Comparison of ENCODE assay signal across 18 cellular contexts in genomic region chr16:74305978-74306784, GRCh38. TPM values are rescaled to one million over a fixed set of nuclear protein-coding genes. Genes with fewer than 3 reads are reported as not detected.
DNase-seq lines count a peak whose midpoint lies in the region; ATAC-seq and TF ChIP-seq lines count a peak whose summit lies in the region.
"Had no signal": no experiment of that assay in that cellular context is flagged by ENCODE, and none has a peak within 500 bp of the region (broad histone marks: within the 10 kb centered on the region; RNA-seq: fewer than 3 reads in every experiment).

No MANE protein-coding gene starts in this region.

- H3K9me3 ChIP-seq in heart left ventricle (no peaks in the 10 kb centered on the region), right cardiac atrium (ENCODE audit: control insufficient read depth, low read length) (no peaks in the 10 kb centered on the region), SK-N-MC (ENCODE audit: low read depth, low read length) (no peaks in the 10 kb centered on the region), left ventricle myocardium inferior (replicated peaks) (no peaks in the 10 kb centered on the region), vagina (no peaks in the 10 kb centered on the region)
- H3K9me3 ChIP-seq: ovary, uterus had no signal

- H3K9ac ChIP-seq in SK-N-MC (ENCODE audit: insufficient read length), result no peak overlapping the region

- WGBS in heart left ventricle, 4 donors, result 53 to 54% (median 53%) methylated on average over 7 to 8 of the region's 8 CpGs
- 58% methylated on average over 8 of the region's 8 CpGs for WGBS in right cardiac atrium

- peak overlapping the region in 3 of 12 donors; percentile 5 to 49 (median 11) for H3K27ac ChIP-seq in heart left ventricle
- no peak overlapping the region for H3K27ac ChIP-seq in right cardiac atrium (ENCODE audit: low read length)
- H3K27ac ChIP-seq in SK-N-MC, result 0 out of 2 replicates have a peak overlapping the region, but pooled peaks have one; percentile 16
- peak overlapping the region; percentile 26 for H3K27ac ChIP-seq in left ventricle myocardium inferior (replicated peaks)
- no peak overlapping the region for H3K27ac ChIP-seq in vagina
- H3K27ac ChIP-seq: ovary, uterus had no signal

- H3K4me3 ChIP-seq in heart left ventricle (no peak overlapping the region), right cardiac atrium (ENCODE audit: low read length) (no peak overlapping the region), SK-N-MC (no peak overlapping the region), left ventricle myocardium inferior (no peak overlapping the region), vagina (no peak overlapping the region)
- H3K4me3 ChIP-seq: ovary, uterus had no signal

- ATAC-seq in heart left ventricle (peak; percentile 51 to 72 (median 60)), right cardiac atrium (no peak)
- ATAC-seq: CD8-positive, alpha-beta T cell; naive thymus-derived CD8-positive, alpha-beta T cell; T-cell had no signal

- DNase-seq in heart left ventricle, result no peak
- DNase-seq in right cardiac atrium, result no peak
- no peak for DNase-seq in SK-N-MC (ENCODE audit: low read depth, low spot score)
- DNase-seq in left ventricle myocardium inferior, result no peak
- DNase-seq in cerebellar cortex (ENCODE audit: low spot score), result no peak
- DNase-seq in vagina (ENCODE audit: extremely low spot score in 2 of 2), result no peak
- no peak for DNase-seq in nucleus accumbens (lab: John Stamatoyannopoulos, UW)
- DNase-seq: activated CD4-positive, alpha-beta T cell treated with anti-CD3 and anti-CD28 coated beads for 4 hours; activated CD8-positive, alpha-beta memory T cell treated with anti-CD3 and anti-CD28 coated beads, Interleukin-2, amount 50 U/mL, for 4 hours; activated gamma-delta T cell; CD8-positive, alpha-beta T cell; cortex of kidney; naive thymus-derived CD8-positive, alpha-beta T cell; NCI-H526 treated with DMSO at 0.1 percent for 48 hours; ovary; SHP77; T-cell; uterus had no signal

- H3K36me3 ChIP-seq in heart left ventricle (peaks cover 8 to 73% (median 64%) of the 10 kb centered on the region in 9 donors), SK-N-MC (ENCODE audit: insufficient read depth, low read length) (peaks cover 54% of the 10 kb centered on the region), left ventricle myocardium inferior (peaks cover 66% of the 10 kb centered on the region), vagina (peaks cover 0 to 59% of the 10 kb centered on the region in 2 donors)
- H3K36me3 ChIP-seq: ovary, uterus had no signal

- H3K27me3 ChIP-seq in heart left ventricle, result no peaks in the 10 kb centered on the region
- H3K27me3 ChIP-seq in right cardiac atrium (ENCODE audit: control insufficient read depth, insufficient read depth), result no peaks in the 10 kb centered on the region
- H3K27me3 ChIP-seq in left ventricle myocardium inferior (ENCODE audit: low read depth), result no peaks in the 10 kb centered on the region
- H3K27me3 ChIP-seq in vagina, result no peaks in the 10 kb centered on the region
- H3K27me3 ChIP-seq: ovary, uterus had no signal

- TF ChIP-seq CTCF in heart left ventricle (IDR thresholded peaks at IDR 0.05) (no peak), left ventricle myocardium inferior (IDR thresholded peaks at IDR 0.05; ENCODE audit: borderline replicate concordance) (no peak), vagina (IDR thresholded peaks at IDR 0.05) (no peak)

- H3K4me1 ChIP-seq in heart left ventricle, result peaks cover 0 to 28% (median 9%) of the 10 kb centered on the region in 12 donors
- H3K4me1 ChIP-seq in right cardiac atrium (ENCODE audit: control insufficient read depth, insufficient read depth, low read length), result no peaks in the 10 kb centered on the region
- H3K4me1 ChIP-seq in left ventricle myocardium inferior, result peaks cover 51% of the 10 kb centered on the region
- H3K4me1 ChIP-seq in vagina, result no peaks in the 10 kb centered on the region
- H3K4me1 ChIP-seq: uterus had no signal

- intact Hi-C loops in heart left ventricle (cut with DNase I) (loop anchor here in 2 of 10 donors (5.0 to 10.0 kb wide), 2 partner anchors 126 to 319 kb away; no protein-coding TSS in a partner anchor), right cardiac atrium (cut with DNase I) (no loop called here), left ventricle myocardium inferior (cut with micrococcal nuclease) (no loop called here), vagina (cut with DNase I) (no loop called here)

- TF ChIP-seq POLR2A in heart left ventricle (IDR thresholded peaks at IDR 0.05) (no peak), vagina (IDR thresholded peaks at IDR 0.05) (no peak)

RNA-seq across cellular contexts. Expression of gene PSMD7, which starts 9.6 kb away (rescaled TPM):
- total RNA-seq in heart left ventricle (100 to 1,000 TPM; 101 to 162 (median 131) TPM), right cardiac atrium (100 to 1,000 TPM in 3 of 4 donors, 10 to 100 TPM in 1; 84.2 to 118 (median 110) TPM), left ventricle myocardium inferior (123 TPM), vagina (74.4 TPM)
- polyA plus RNA-seq in heart left ventricle (100 to 1,000 TPM in 1 of 2 donors, 10 to 100 TPM in 1; 74.1 to 226 TPM), right cardiac atrium (80.9 TPM)

Comparison
In these comparisons a context has a peak if more than half of its experiments do, and no peak if none do; other contexts are left out.
1. ATAC-seq: peak in heart left ventricle (4 of 4); none in right cardiac atrium (0 of 2).
2. H3K27ac ChIP-seq: peak in SK-N-MC (single experiment) and left ventricle myocardium inferior (single experiment); none in right cardiac atrium (single experiment) and vagina (single experiment).